Comparison of ENCODE assay signal across 1 cellular context in the genomic region with DNA sequence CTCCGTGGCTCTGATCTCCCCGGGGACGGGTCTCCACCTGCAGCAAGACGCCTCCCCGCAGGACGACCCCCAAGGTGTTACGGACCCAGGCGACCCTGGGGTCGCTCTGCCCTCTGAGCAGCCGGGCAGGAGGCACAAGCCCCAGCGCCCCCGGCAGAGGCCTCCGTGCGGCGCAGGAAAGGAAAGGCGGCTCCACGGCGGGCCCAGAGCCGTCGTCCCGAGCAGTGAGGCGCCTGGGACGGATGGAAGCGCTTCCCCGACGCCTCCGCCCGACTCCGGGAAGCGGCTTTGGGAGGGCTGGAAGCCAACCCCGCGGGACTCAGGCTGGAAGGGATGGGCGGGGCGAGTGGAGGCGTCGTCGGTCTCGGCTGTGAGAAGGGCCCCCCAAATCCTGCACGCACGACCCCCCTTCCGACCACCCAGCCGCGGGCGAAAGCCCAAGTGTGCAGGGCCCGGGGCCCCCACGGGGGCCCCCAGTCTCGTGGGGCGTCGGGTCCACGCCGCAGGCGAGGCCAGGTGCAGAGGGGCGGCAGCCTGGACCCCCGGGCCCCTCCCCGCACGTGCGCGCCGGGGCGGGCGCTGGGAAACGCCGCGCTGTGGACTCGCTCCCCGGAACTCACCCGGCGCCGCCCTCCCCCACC.
TF ChIP-seq lines count a peak whose summit lies in the region.

No MANE protein-coding gene starts in this region.

TF ChIP-seq in A549, 52 proteins besides CTCF, POLR2A, EP300 and RAD21 (continued from another document):
- TF ChIP-seq SREBF2 (IDR thresholded peaks at IDR 0.05) (no peak), REST (IDR thresholded peaks at IDR 0.05) (no peak), MAX (IDR thresholded peaks at IDR 0.05) (peak; percentile 50), HMGXB4 (CRISPR knock-in tag; IDR thresholded peaks at IDR 0.05; ENCODE audit: borderline replicate concordance) (no peak), ZFP36 (IDR thresholded peaks at IDR 0.05; ENCODE audit: borderline replicate concordance, partially characterized antibody) (no peak), ZC3H11A (IDR thresholded peaks at IDR 0.05) (no peak), KDM5A (IDR thresholded peaks at IDR 0.05) (no peak), NPAS2 (CRISPR knock-in tag; IDR thresholded peaks at IDR 0.05; ENCODE audit: borderline replicate concordance) (no peak), ELK1 (IDR thresholded peaks at IDR 0.05; ENCODE audit: low read depth, low read length) (no peak), FOSB (CRISPR knock-in tag; IDR thresholded peaks at IDR 0.05) (no peak), RNF2 (IDR thresholded peaks at IDR 0.05; ENCODE audit: borderline replicate concordance, low read depth) (no peak), HOXB5 (CRISPR knock-in tag; IDR thresholded peaks at IDR 0.05) (no peak), POLR2AphosphoS2 (conservative IDR thresholded peaks at IDR 0.05; ENCODE audit: low read length) (no peak), EHMT2 (IDR thresholded peaks at IDR 0.05; ENCODE audit: low read depth) (no peak), NR3C1 (IDR thresholded peaks at IDR 0.05) (no peak), JUN (IDR thresholded peaks at IDR 0.05) (peak in 1 of 2 experiments; percentile 56; a peak in 1 of 5 replicates), ESRRA (IDR thresholded peaks at IDR 0.05; ENCODE audit: borderline replicate concordance, low read length) (no peak), BHLHE40 (IDR thresholded peaks at IDR 0.05; ENCODE audit: low read depth, low read length) (peak; percentile 25; the same call in 1 of the 2 replicates), TFCP2L1 (CRISPR knock-in tag; IDR thresholded peaks at IDR 0.05) (peak; percentile 70; the same call in 1 of the 2 replicates), RFX5 (IDR thresholded peaks at IDR 0.05) (no peak), CEBPB (IDR thresholded peaks at IDR 0.05) (no peak)
- TF ChIP-seq, protein P1, sequence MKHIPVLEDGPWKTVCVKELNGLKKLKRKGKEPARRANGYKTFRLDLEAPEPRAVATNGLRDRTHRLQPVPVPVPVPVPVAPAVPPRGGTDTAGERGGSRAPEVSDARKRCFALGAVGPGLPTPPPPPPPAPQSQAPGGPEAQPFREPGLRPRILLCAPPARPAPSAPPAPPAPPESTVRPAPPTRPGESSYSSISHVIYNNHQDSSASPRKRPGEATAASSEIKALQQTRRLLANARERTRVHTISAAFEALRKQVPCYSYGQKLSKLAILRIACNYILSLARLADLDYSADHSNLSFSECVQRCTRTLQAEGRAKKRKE (CRISPR knock-in tag; IDR thresholded peaks at IDR 0.05; ENCODE audit: low read depth), result no peak
